20 cellular contexts compared by ENCODE assay signal in genomic region chr4:20493761-20494353, GRCh38.
DNase-seq lines count a peak whose midpoint lies in the region; ATAC-seq, FAIRE-seq and TF ChIP-seq lines count a peak whose summit lies in the region.
"Had no signal": no experiment of that assay in that cellular context is flagged by ENCODE, and none has a peak within 500 bp of the region (broad histone marks: within the 10 kb centered on the region; RNA-seq: fewer than 3 reads in every experiment).

No MANE protein-coding gene starts in this region.

- no peaks in the 10 kb centered on the region for H3K9me3 Mint-ChIP-seq in astrocyte (ENCODE audit: unreplicated experiment)
- H3K9me3 Mint-ChIP-seq: activated CD4-positive, alpha-beta T cell treated with anti-CD3 and anti-CD28 coated beads, Interleukin-2, amount 10 ng/mL, durations not matched to agents 7 days and 5 days had no signal

- H3K9ac ChIP-seq in astrocyte (ENCODE audit: low read length), result no peak overlapping the region

- no peaks in the 10 kb centered on the region for H3K4me1 ChIP-seq in astrocyte (ENCODE audit: insufficient read depth, low read length)
- H3K4me1 ChIP-seq: adrenal gland had no signal

- TF ChIP-seq CTCF in astrocyte (IDR thresholded peaks at IDR 0.05; ENCODE audit: insufficient read depth, low read depth, low read length) (no peak), fibroblast of the aortic adventitia (IDR thresholded peaks at IDR 0.05; ENCODE audit: insufficient read depth, low read length) (no peak)

- no peaks in the 10 kb centered on the region for H3K27me3 Mint-ChIP-seq in astrocyte (ENCODE audit: low read depth, unreplicated experiment)
- H3K27me3 Mint-ChIP-seq: activated CD4-positive, alpha-beta T cell treated with anti-CD3 and anti-CD28 coated beads, Interleukin-2, amount 10 ng/mL, durations not matched to agents 7 days and 5 days had no signal

- H3K27me3 ChIP-seq in astrocyte (ENCODE audit: insufficient read depth, low read length), result no peaks in the 10 kb centered on the region
- H3K27me3 ChIP-seq: adrenal gland, gastroesophageal sphincter had no signal

- no peaks in the 10 kb centered on the region for H3K36me3 ChIP-seq in astrocyte (ENCODE audit: insufficient read depth, low read length)
- H3K36me3 ChIP-seq: adrenal gland had no signal

- no peak overlapping the region for H3K4me3 Mint-ChIP-seq in astrocyte (ENCODE audit: unreplicated experiment)
- H3K4me3 Mint-ChIP-seq: activated CD4-positive, alpha-beta T cell treated with anti-CD3 and anti-CD28 coated beads, Interleukin-2, amount 10 ng/mL, durations not matched to agents 7 days and 5 days had no signal

- DNase-seq in DMS53 (lab: John Stamatoyannopoulos, UW) (peak; percentile 20), DMS53 treated with DMSO at 0.1 percent for 48 hours (lab: John Stamatoyannopoulos, UW; ENCODE audit: unreplicated experiment) (no peak), astrocyte (ENCODE audit: low read depth) (peak; percentile 39), fibroblast of the aortic adventitia (ENCODE audit: low read depth) (peak; percentile 53), skeletal muscle cell (ENCODE audit: low read depth) (peak; percentile 46), AML-193 (lab: John Stamatoyannopoulos, UW) (no peak)
- DNase-seq in activated CD4-positive, alpha-beta T cell treated with anti-CD3 and anti-CD28 coated beads, Interleukin-2, amount 50 U/mL, for 48 hours, result no peak
- DNase-seq: activated CD4-positive, alpha-beta T cell treated with anti-CD3 and anti-CD28 coated beads, Interleukin-2, amount 10 ng/mL, durations not matched to agents 7 days and 5 days; activated CD8-positive, alpha-beta memory T cell treated with anti-CD3 and anti-CD28 coated beads, Interleukin-2, amount 50 U/mL, for 48 hours; activated effector memory CD4-positive, alpha-beta T cell treated with Interleukin-2 at 50 U/mL for 16 hours; adrenal gland; left colon; NCI-H187 treated with DMSO at 0.1 percent for 48 hours; NCI-H446 treated with DMSO at 0.1 percent for 48 hours; retina; stimulated activated CD4-positive, alpha-beta T cell treated with anti-CD3 and anti-CD28 coated beads, Interleukin-12 subunit alpha, Interleukin-12 subunit beta, amount 100 ng/mL, for 4 hours; stimulated activated CD8-positive, alpha-beta memory T cell treated with anti-CD3 and anti-CD28 coated beads, Interleukin-4, amount 100 ng/mL, for 48 hours had no signal

- ATAC-seq in GM18502 (IDR thresholded peaks at IDR 0.05; ENCODE audit: poor library complexity, unreplicated experiment), result no peak
- ATAC-seq: gastroesophageal sphincter, left colon had no signal

- H3K27ac ChIP-seq in astrocyte (ENCODE audit: low read depth, low read length), result no peak overlapping the region
- H3K27ac ChIP-seq: 22Rv1, adrenal gland, gastroesophageal sphincter had no signal

- H3K9me3 ChIP-seq in astrocyte (ENCODE audit: insufficient read depth, low read depth, low read length), result no peaks in the 10 kb centered on the region
- H3K9me3 ChIP-seq: adrenal gland, gastroesophageal sphincter had no signal

- H3K36me3 Mint-ChIP-seq in astrocyte (ENCODE audit: low read depth, unreplicated experiment), result no peaks in the 10 kb centered on the region

- H3K4me2 ChIP-seq in astrocyte (ENCODE audit: low read length), result no peak overlapping the region

- no peak overlapping the region for H3K27ac Mint-ChIP-seq in astrocyte (ENCODE audit: unreplicated experiment)
- H3K27ac Mint-ChIP-seq: activated CD4-positive, alpha-beta T cell treated with anti-CD3 and anti-CD28 coated beads, Interleukin-2, amount 10 ng/mL, durations not matched to agents 7 days and 5 days had no signal

- H3K4me3 ChIP-seq in astrocyte (ENCODE audit: insufficient read depth, low read depth, low read length), result no peak overlapping the region
- no peak overlapping the region for H3K4me3 ChIP-seq in fibroblast of the aortic adventitia (ENCODE audit: low read depth, low read length)
- no peak overlapping the region for H3K4me3 ChIP-seq in skeletal muscle cell (ENCODE audit: low read depth, low read length)
- H3K4me3 ChIP-seq: adrenal gland, gastroesophageal sphincter had no signal

- H2AFZ ChIP-seq in astrocyte (ENCODE audit: low read depth, low read length), result no peak overlapping the region

- H3K4me1 Mint-ChIP-seq in astrocyte (ENCODE audit: low read depth, unreplicated experiment), result peaks cover 4% of the 10 kb centered on the region
- H3K4me1 Mint-ChIP-seq: activated CD4-positive, alpha-beta T cell treated with anti-CD3 and anti-CD28 coated beads, Interleukin-2, amount 10 ng/mL, durations not matched to agents 7 days and 5 days had no signal

- peak; percentile 55 for FAIRE-seq in astrocyte (lab: Jason Lieb, UNC)

- no peaks in the 10 kb centered on the region for H3K79me2 ChIP-seq in astrocyte (ENCODE audit: insufficient read depth, low read length)

- H4K20me1 ChIP-seq in astrocyte (ENCODE audit: insufficient read depth, low read length), result no peaks in the 10 kb centered on the region

Comparison
In these comparisons a context has a peak if more than half of its experiments do, and no peak if none do; other contexts are left out.
1. DNase-seq: peak in DMS53 (single experiment), astrocyte (single experiment), fibroblast of the aortic adventitia (single experiment) and skeletal muscle cell (single experiment); none in DMS53 treated with DMSO at 0.1 percent for 48 hours (single experiment), activated CD4-positive, alpha-beta T cell treated with anti-CD3 and anti-CD28 coated beads, Interleukin-2, amount 50 U/mL, for 48 hours (0 of 2) and AML-193 (0 of 2).